ENCODE assay signal across 20 cellular contexts in genomic region chr20:50996901-50997830, GRCh38. TPM values are rescaled to one million over a fixed set of nuclear protein-coding genes. Genes with fewer than 3 reads are reported as not detected.
DNase-seq lines count a peak whose midpoint lies in the region; ATAC-seq and TF ChIP-seq lines count a peak whose summit lies in the region.
"Had no signal": no experiment of that assay in that cellular context is flagged by ENCODE, and none has a peak within 500 bp of the region (broad histone marks: within the 10 kb centered on the region; RNA-seq: fewer than 3 reads in every experiment).

No MANE protein-coding gene starts in this region.

- H3K9me3 Mint-ChIP-seq in nephron progenitor cell = no peaks in the 10 kb centered on the region
- H3K9me3 Mint-ChIP-seq: stimulated activated effector memory CD8-positive, alpha-beta T cell treated with anti-CD3 and anti-CD28 coated beads, Interleukin-12 subunit alpha, Interleukin-12 subunit beta, amount 100 ng/mL, for 72 hours; T-helper 2 cell treated with Interferon-gamma antibody and Interleukin-4, amounts not matched to agents 5 μg/mL and 100 μg/mL, for 36 hours had no signal

- TF ChIP-seq CTCF in nephron progenitor cell (IDR thresholded peaks at IDR 0.05) = no peak
- no peak for TF ChIP-seq CTCF in right lobe of liver (IDR thresholded peaks at IDR 0.05)

- H3K4me1 ChIP-seq in right lobe of liver = no peaks in the 10 kb centered on the region
- H3K4me1 ChIP-seq: left lung, transverse colon had no signal

- H3K4me1 Mint-ChIP-seq in nephron progenitor cell = peaks cover 55% of the 10 kb centered on the region
- H3K4me1 Mint-ChIP-seq: stimulated activated effector memory CD8-positive, alpha-beta T cell treated with anti-CD3 and anti-CD28 coated beads, Interleukin-12 subunit alpha, Interleukin-12 subunit beta, amount 100 ng/mL, for 72 hours had no signal

- H3K9me3 ChIP-seq in right lobe of liver = no peaks in the 10 kb centered on the region
- H3K9me3 ChIP-seq: left lung, transverse colon had no signal

- intact Hi-C loops in right lobe of liver (cut with DNase I) = no loop called here

- no peak overlapping the region for H3K4me3 ChIP-seq in right lobe of liver
- H3K4me3 ChIP-seq: left lung, spleen, transverse colon had no signal

- no peak for TF ChIP-seq POLR2A in right lobe of liver (IDR thresholded peaks at IDR 0.05)

- peaks cover under 1% of the 10 kb centered on the region for H3K36me3 Mint-ChIP-seq in nephron progenitor cell (ENCODE audit: low read depth)
- H3K36me3 Mint-ChIP-seq: stimulated activated effector memory CD8-positive, alpha-beta T cell treated with anti-CD3 and anti-CD28 coated beads, Interleukin-12 subunit alpha, Interleukin-12 subunit beta, amount 100 ng/mL, for 72 hours had no signal

- H3K27me3 ChIP-seq in right lobe of liver = no peaks in the 10 kb centered on the region

- peak; percentile 54 for DNase-seq in Daoy (ENCODE audit: low read depth)
- peak; percentile 19 for DNase-seq in NCI-H2227 treated with DMSO at 0.1 percent for 48 hours (lab: John Stamatoyannopoulos, UW)
- peak; percentile 36 for DNase-seq in dermis blood vessel endothelial cell
- DNase-seq in nephron progenitor cell = no peak
- DNase-seq in right lobe of liver = no peak
- no peak for DNase-seq in medulla oblongata (ENCODE audit: extremely low spot score)
- DNase-seq in SHP77 (lab: John Stamatoyannopoulos, UW) = no peak
- DNase-seq: activated CD8-positive, alpha-beta memory T cell treated with anti-CD3 and anti-CD28 coated beads, Interleukin-2, amount 50 U/mL, for 4 hours; cortex of kidney; DND-41; left lung; NCI-H1092; NCI-H345; SIG-M5; spleen; transverse colon had no signal

- H3K4me3 Mint-ChIP-seq in nephron progenitor cell = no peak overlapping the region
- H3K4me3 Mint-ChIP-seq: stimulated activated effector memory CD8-positive, alpha-beta T cell treated with anti-CD3 and anti-CD28 coated beads, Interleukin-12 subunit alpha, Interleukin-12 subunit beta, amount 100 ng/mL, for 72 hours; T-helper 2 cell treated with Interferon-gamma antibody and Interleukin-4, amounts not matched to agents 5 μg/mL and 100 μg/mL, for 36 hours had no signal

- peak overlapping the region; percentile 42 for H3K27ac Mint-ChIP-seq in nephron progenitor cell
- H3K27ac Mint-ChIP-seq: stimulated activated effector memory CD8-positive, alpha-beta T cell treated with anti-CD3 and anti-CD28 coated beads, Interleukin-12 subunit alpha, Interleukin-12 subunit beta, amount 100 ng/mL, for 72 hours; T-helper 2 cell treated with Interferon-gamma antibody and Interleukin-4, amounts not matched to agents 5 μg/mL and 100 μg/mL, for 36 hours had no signal

- 38% methylated on average over 7 of the region's 10 CpGs for WGBS in right lobe of liver (ENCODE audit: insufficient coverage, low coverage, low lambda C conversion rate, missing lambda C conversion rate)

- H3K27ac ChIP-seq in right lobe of liver = no peak overlapping the region
- H3K27ac ChIP-seq: C4-2B, left lung, spleen, transverse colon had no signal

- peaks cover 3% of the 10 kb centered on the region for H3K27me3 Mint-ChIP-seq in nephron progenitor cell (ENCODE audit: low read depth, poor library complexity)

- H3K36me3 ChIP-seq in right lobe of liver = no peaks in the 10 kb centered on the region
- H3K36me3 ChIP-seq: left lung, spleen, transverse colon had no signal

- ATAC-seq in right lobe of liver = no peak
- no peak for ATAC-seq in HG03378 (IDR thresholded peaks at IDR 0.05; ENCODE audit: unreplicated experiment)
- ATAC-seq: left lung; stimulated activated effector memory CD8-positive, alpha-beta T cell treated with anti-CD3 and anti-CD28 coated beads, Interleukin-12 subunit alpha, Interleukin-12 subunit beta, amount 100 ng/mL, for 72 hours had no signal

RNA-seq across cellular contexts. Expression of gene KCNG1, which starts 25.7 kb away (rescaled TPM):
- total RNA-seq in Daoy (2014; rRNA removed; shearing (Covaris generic)) = 71.9 and 91.3 TPM in 2 replicates
- 0.70 and 3.1 TPM in 2 replicates for total RNA-seq in dermis blood vessel endothelial cell
- under 1 TPM in 5 of 6 experiments, not detected in 1; 0.18 to 0.51 (median 0.22) TPM for total RNA-seq in right lobe of liver

RNA-seq across cellular contexts. Expression of gene MOCS3, which starts 38.5 kb away (rescaled TPM):
- 7.4 TPM in 2 replicates for total RNA-seq in Daoy (2014; rRNA removed; shearing (Covaris generic))
- 8.5 and 9.2 TPM in 2 replicates for total RNA-seq in dermis blood vessel endothelial cell
- total RNA-seq in right lobe of liver = 1 to 10 TPM; 2.3 to 3.2 (median 2.7) TPM

RNA-seq across cellular contexts. Expression of gene DPM1, which starts 38.8 kb away (rescaled TPM):
- total RNA-seq in Daoy (2014; rRNA removed; shearing (Covaris generic)) = 133 and 153 TPM in 2 replicates
- total RNA-seq in dermis blood vessel endothelial cell (71.5 and 75.9 TPM in 2 replicates), right lobe of liver (10 to 100 TPM; 16.6 to 40.4 (median 21.2) TPM)

Comparison
In these comparisons a context has a peak if more than half of its experiments do, and no peak if none do; other contexts are left out.
1. DNase-seq: peak in Daoy (single experiment), NCI-H2227 treated with DMSO at 0.1 percent for 48 hours (single experiment) and dermis blood vessel endothelial cell (single experiment); none in nephron progenitor cell (single experiment), right lobe of liver (0 of 3), medulla oblongata (single experiment) and SHP77 (0 of 2).
2. RNA of gene KCNG1, which starts 25.7 kb away (total RNA-seq): 71.9 to 91.3 TPM in Daoy; 0.70 to 3.1 TPM in dermis blood vessel endothelial cell and 0.18 to 0.51 TPM in right lobe of liver; every median in the first group is over 10 times any median in the second.